15 cellular contexts compared by ENCODE assay signal in the genomic region with DNA sequence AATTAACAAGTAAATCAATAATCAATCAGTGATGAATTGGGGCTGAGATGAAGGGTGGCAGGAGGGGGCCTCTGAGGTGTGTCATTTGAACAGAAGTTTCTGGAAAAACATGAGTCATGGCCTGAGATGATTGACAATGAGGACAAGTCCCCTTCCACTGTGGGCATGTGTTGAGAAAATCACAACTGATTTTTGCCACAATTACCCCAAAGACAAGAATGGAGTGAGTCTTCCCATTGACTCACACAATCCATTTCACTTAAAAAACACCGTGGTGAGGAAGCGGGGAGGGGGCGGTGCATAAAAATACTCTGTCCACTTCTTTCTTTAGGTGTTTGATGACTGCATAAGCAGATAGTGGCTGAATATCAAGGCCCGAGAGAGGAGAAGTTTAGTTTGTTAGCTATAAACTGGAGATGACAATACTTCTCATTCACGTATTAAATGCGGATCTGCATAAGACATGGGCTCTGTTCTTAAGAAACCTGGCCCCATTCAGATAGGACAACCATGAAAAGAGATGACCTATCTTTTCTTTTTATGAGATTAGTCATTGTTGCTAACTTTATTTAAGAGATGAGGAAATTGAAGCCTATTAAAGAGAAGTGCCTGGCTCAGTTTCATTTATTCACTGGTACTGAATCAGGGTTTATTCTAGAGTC. TPM values are rescaled to one million over a fixed set of nuclear protein-coding genes. Genes with fewer than 3 reads are reported as not detected.
DNase-seq lines count a peak whose midpoint lies in the region; ATAC-seq and TF ChIP-seq lines count a peak whose summit lies in the region.
"Had no signal": no experiment of that assay in that cellular context is flagged by ENCODE, and none has a peak within 500 bp of the region (broad histone marks: within the 10 kb centered on the region; RNA-seq: fewer than 3 reads in every experiment).

No MANE protein-coding gene starts in this region.

- no peaks in the 10 kb centered on the region for H3K27me3 Mint-ChIP-seq in osteocyte (ENCODE audit: unreplicated experiment)
- H3K27me3 Mint-ChIP-seq: dendritic cell treated with granulocyte-macrophage colony-stimulating factor and Interleukin-4, amounts not matched to agents 40 ng/mL and 50 ng/mL, for 4 days had no signal

- H3K27me3 ChIP-seq in HAP-1 (ENCODE audit: low read depth) = peaks cover 3% of the 10 kb centered on the region; the same call in 1 of the 2 replicates
- H3K27me3 ChIP-seq: right atrium auricular region, stomach had no signal

- H3K4me1 Mint-ChIP-seq in osteocyte (ENCODE audit: unreplicated experiment) = peaks cover 40% of the 10 kb centered on the region
- H3K4me1 Mint-ChIP-seq: B cell, immature natural killer cell, T-cell had no signal

- H3K36me3 Mint-ChIP-seq in osteocyte (ENCODE audit: unreplicated experiment) = no peaks in the 10 kb centered on the region
- H3K36me3 Mint-ChIP-seq: immature natural killer cell, T-cell had no signal

- in situ Hi-C loops in HAP-1 (cut with MboI; ENCODE audit: low sequenced_read_pairs) = no loop called here

- H3K27ac Mint-ChIP-seq in osteocyte (ENCODE audit: unreplicated experiment) = peak overlapping the region; percentile 75
- H3K27ac Mint-ChIP-seq: B cell; dendritic cell treated with granulocyte-macrophage colony-stimulating factor and Interleukin-4, amounts not matched to agents 40 ng/mL and 50 ng/mL, for 4 days; immature natural killer cell; T-cell had no signal

- no peaks in the 10 kb centered on the region for H3K9me3 ChIP-seq in HAP-1
- H3K9me3 ChIP-seq: right atrium auricular region, stomach had no signal

- DNase-seq in Daoy (ENCODE audit: low read depth) (peak; percentile 42), LNCaP clone FGC (ENCODE audit: low read depth) (peak; percentile 4), osteocyte (ENCODE audit: extremely low spot score, unreplicated experiment) (no peak), HAP-1 (ENCODE audit: low spot score in 2 of 2) (no peak), putamen (ENCODE audit: low spot score) (no peak)
- DNase-seq in activated CD8-positive, alpha-beta memory T cell treated with anti-CD3 and anti-CD28 coated beads, Interleukin-2, amount 50 U/mL, for 48 hours = peak; percentile 67
- DNase-seq: immature natural killer cell, NCI-H774, stomach, T-cell had no signal

- ATAC-seq in HG02840 (IDR thresholded peaks at IDR 0.05; ENCODE audit: low FRiP score, unreplicated experiment) = no peak
- ATAC-seq in GM18867 (IDR thresholded peaks at IDR 0.05; ENCODE audit: unreplicated experiment) = no peak
- ATAC-seq: T-cell had no signal

- peaks cover 4% of the 10 kb centered on the region for H3K9me3 Mint-ChIP-seq in osteocyte (ENCODE audit: unreplicated experiment)
- H3K9me3 Mint-ChIP-seq: dendritic cell treated with granulocyte-macrophage colony-stimulating factor and Interleukin-4, amounts not matched to agents 40 ng/mL and 50 ng/mL, for 4 days; immature natural killer cell; T-cell had no signal

- H3K4me1 ChIP-seq in HAP-1 = no peaks in the 10 kb centered on the region
- H3K4me1 ChIP-seq: stomach had no signal

- no peak overlapping the region for H3K4me3 Mint-ChIP-seq in osteocyte (ENCODE audit: unreplicated experiment)
- H3K4me3 Mint-ChIP-seq: B cell; dendritic cell treated with granulocyte-macrophage colony-stimulating factor and Interleukin-4, amounts not matched to agents 40 ng/mL and 50 ng/mL, for 4 days; immature natural killer cell; T-cell had no signal

- TF ChIP-seq CTCF in LNCaP clone FGC (IDR thresholded peaks at IDR 0.05; ENCODE audit: control insufficient read depth, extremely low read depth, insufficient read depth) (no peak), osteocyte (IDR thresholded peaks at IDR 0.05) (no peak)

- H3K4me3 ChIP-seq in LNCaP clone FGC (ENCODE audit: low read depth, low read length) (no peak overlapping the region), HAP-1 (no peak overlapping the region)
- H3K4me3 ChIP-seq: right atrium auricular region, stomach had no signal

- H3K36me3 ChIP-seq in HAP-1 (replicated peaks) = no peaks in the 10 kb centered on the region
- H3K36me3 ChIP-seq: right atrium auricular region, stomach had no signal

RNA-seq across cellular contexts. Expression of gene SHC4, which starts 34.7 kb away (rescaled TPM):
- total RNA-seq in Daoy (2014; rRNA removed; shearing (Covaris generic)) = 0.24 and 1.3 TPM in 2 replicates
- total RNA-seq in osteocyte = 4.2 and 4.6 TPM in 2 replicates

RNA-seq across cellular contexts. Expression of gene EID1, which starts 51.1 kb away (rescaled TPM):
- total RNA-seq in Daoy (2014; rRNA removed; shearing (Covaris generic)) = 197 and 267 TPM in 2 replicates
- total RNA-seq in osteocyte = 168 and 185 TPM in 2 replicates

Comparison
In these comparisons a context has a peak if more than half of its experiments do, and no peak if none do; other contexts are left out.
1. DNase-seq: peak in Daoy (single experiment), LNCaP clone FGC (single experiment) and activated CD8-positive, alpha-beta memory T cell treated with anti-CD3 and anti-CD28 coated beads, Interleukin-2, amount 50 U/mL, for 48 hours (single experiment); none in osteocyte (single experiment), HAP-1 (0 of 2) and putamen (single experiment).